8 cellular contexts compared by ENCODE assay signal in genomic region chr3:49120096-49120437, GRCh38. TPM values are rescaled to one million over a fixed set of nuclear protein-coding genes. Genes with fewer than 3 reads are reported as not detected.
DNase-seq lines count a peak whose midpoint lies in the region; ATAC-seq and TF ChIP-seq lines count a peak whose summit lies in the region.

No MANE protein-coding gene starts in this region.

- H3K4me1 Mint-ChIP-seq in IgD-negative memory B cell = peaks cover 0 to 6% (median 5%) of the 10 kb centered on the region in 3 donors
- H3K4me1 Mint-ChIP-seq in central memory CD8-positive, alpha-beta T cell = peaks cover 18% of the 10 kb centered on the region

- TF ChIP-seq CTCF in lung (IDR thresholded peaks at IDR 0.05; ENCODE audit: control extremely low read depth, extremely low read depth) (no peak), vagina (IDR thresholded peaks at IDR 0.05) (no peak)

- intact Hi-C loops in vagina (cut with DNase I) = no loop called here

- H3K27ac ChIP-seq in lung (ENCODE audit: low read depth in 1 of 2, low read length in 1 of 2) = peak overlapping the region; percentile 94 to 97
- H3K27ac ChIP-seq in vagina = peak overlapping the region; percentile 97

- DNase-seq in GM03348 (ENCODE audit: low spot score) (peak; percentile 25), lung (ENCODE audit: low spot score) (no peak), vagina (ENCODE audit: extremely low spot score in 2 of 2) (no peak), left lobe of liver (ENCODE audit: low spot score) (no peak), NCI-H1092 treated with DMSO at 0.1 percent for 48 hours (lab: John Stamatoyannopoulos, UW) (no peak)
- DNase-seq in central memory CD8-positive, alpha-beta T cell (ENCODE audit: low spot score in 2 of 2) = peak in 1 of 2 donors; percentile 12
- DNase-seq in activated CD4-positive, CD25-positive, alpha-beta regulatory T cell treated with anti-CD3 and anti-CD28 coated beads, Interleukin-2, amount 50 U/mL, for 72 hours = no peak

- peak overlapping the region; percentile 84 to 95 (median 91) for H3K4me3 Mint-ChIP-seq in IgD-negative memory B cell
- peak overlapping the region; percentile 81 for H3K4me3 Mint-ChIP-seq in central memory CD8-positive, alpha-beta T cell

- WGBS in lung, 2 donors = 0 to 1% methylated on average over 9 of the region's 9 CpGs

- no peak for TF ChIP-seq POLR2A in vagina (IDR thresholded peaks at IDR 0.05)

- peaks cover 4% of the 10 kb centered on the region for H3K36me3 Mint-ChIP-seq in IgD-negative memory B cell
- H3K36me3 Mint-ChIP-seq in central memory CD8-positive, alpha-beta T cell (ENCODE audit: insufficient read depth) = peaks cover 24% of the 10 kb centered on the region

- H3K4me1 ChIP-seq in lung (ENCODE audit: control insufficient read depth in 2 of 2, insufficient read depth in 2 of 2, low read length in 2 of 2) (peaks cover 0 to 13% of the 10 kb centered on the region in 2 donors), vagina (peaks cover 24% of the 10 kb centered on the region)

- H3K27me3 ChIP-seq in lung (ENCODE audit: control insufficient read depth, insufficient read depth) (no peaks in the 10 kb centered on the region), vagina (no peaks in the 10 kb centered on the region)

- peak overlapping the region; percentile 79 to 95 (median 94) for H3K27ac Mint-ChIP-seq in IgD-negative memory B cell
- peak overlapping the region; percentile 89 for H3K27ac Mint-ChIP-seq in central memory CD8-positive, alpha-beta T cell (ENCODE audit: low read depth)

- no peaks in the 10 kb centered on the region for H3K9me3 Mint-ChIP-seq in IgD-negative memory B cell
- no peaks in the 10 kb centered on the region for H3K9me3 Mint-ChIP-seq in central memory CD8-positive, alpha-beta T cell

- H3K27me3 Mint-ChIP-seq in IgD-negative memory B cell = no peaks in the 10 kb centered on the region
- no peaks in the 10 kb centered on the region for H3K27me3 Mint-ChIP-seq in central memory CD8-positive, alpha-beta T cell

- peak; percentile 27 for ATAC-seq in central memory CD8-positive, alpha-beta T cell (replicated peaks; ENCODE audit: extremely low read depth, poor library complexity, severe bottlenecking)
- ATAC-seq in lung (ENCODE audit: insufficient read depth, low FRiP score) (no peak), left lobe of liver (no peak)

- H3K36me3 ChIP-seq in lung (ENCODE audit: control insufficient read depth in 2 of 2, insufficient read depth in 2 of 2, low read length in 2 of 2) = peaks cover 18 to 59% of the 10 kb centered on the region in 2 donors
- H3K36me3 ChIP-seq in vagina = peaks cover 5 to 78% of the 10 kb centered on the region in 2 donors

- H3K9me3 ChIP-seq in lung (ENCODE audit: control insufficient read depth in 2 of 2, insufficient read depth in 1 of 2, low read length in 1 of 2) = no peaks in the 10 kb centered on the region
- H3K9me3 ChIP-seq in vagina = no peaks in the 10 kb centered on the region

- H3K4me3 ChIP-seq in lung = peak overlapping the region; percentile 91
- peak overlapping the region; percentile 76 to 100 for H3K4me3 ChIP-seq in vagina

RNA-seq across cellular contexts. Expression of gene USP19, which starts 0.6 kb away (rescaled TPM):
- polyA plus RNA-seq in IgD-negative memory B cell (23.5 TPM), lung (10 to 100 TPM; 20.3 to 30.2 TPM)
- total RNA-seq in lung (10 to 100 TPM; 49.9 to 63.1 TPM), vagina (59.9 TPM), left lobe of liver (37.1 TPM)

RNA-seq across cellular contexts. Expression of gene LAMB2, which starts 12.8 kb away (rescaled TPM):
- polyA plus RNA-seq in IgD-negative memory B cell = not detected
- total RNA-seq in lung = 100 to 1,000 TPM; 291 to 616 TPM
- polyA plus RNA-seq in lung = 100 to 1,000 TPM; 153 to 331 TPM
- total RNA-seq in vagina = 526 TPM
- 172 TPM for total RNA-seq in left lobe of liver

RNA-seq across cellular contexts. Expression of gene QARS1, which starts 15.5 kb away (rescaled TPM):
- polyA plus RNA-seq in IgD-negative memory B cell (117 TPM), lung (100 to 1,000 TPM; 172 to 234 TPM)
- total RNA-seq in lung (100 to 1,000 TPM; 191 to 223 TPM), vagina (223 TPM), left lobe of liver (105 TPM)

RNA-seq across cellular contexts. Expression of gene QRICH1, which starts 26.2 kb away (rescaled TPM):
- 23.6 TPM for polyA plus RNA-seq in IgD-negative memory B cell
- 10 to 100 TPM; 67.7 to 76.0 TPM for total RNA-seq in lung
- polyA plus RNA-seq in lung = 10 to 100 TPM; 35.1 to 38.2 TPM
- 124 TPM for total RNA-seq in vagina
- total RNA-seq in left lobe of liver = 33.4 TPM

RNA-seq across cellular contexts. Expression of gene CCDC71, which starts 46.1 kb away (rescaled TPM):
- polyA plus RNA-seq in IgD-negative memory B cell (1.7 TPM), lung (10 to 100 TPM; 16.3 to 29.3 TPM)
- total RNA-seq in lung (10 to 100 TPM; 13.9 to 23.8 TPM), vagina (30.4 TPM), left lobe of liver (9.2 TPM)
